16 cellular contexts compared by ENCODE assay signal in the genomic region with DNA sequence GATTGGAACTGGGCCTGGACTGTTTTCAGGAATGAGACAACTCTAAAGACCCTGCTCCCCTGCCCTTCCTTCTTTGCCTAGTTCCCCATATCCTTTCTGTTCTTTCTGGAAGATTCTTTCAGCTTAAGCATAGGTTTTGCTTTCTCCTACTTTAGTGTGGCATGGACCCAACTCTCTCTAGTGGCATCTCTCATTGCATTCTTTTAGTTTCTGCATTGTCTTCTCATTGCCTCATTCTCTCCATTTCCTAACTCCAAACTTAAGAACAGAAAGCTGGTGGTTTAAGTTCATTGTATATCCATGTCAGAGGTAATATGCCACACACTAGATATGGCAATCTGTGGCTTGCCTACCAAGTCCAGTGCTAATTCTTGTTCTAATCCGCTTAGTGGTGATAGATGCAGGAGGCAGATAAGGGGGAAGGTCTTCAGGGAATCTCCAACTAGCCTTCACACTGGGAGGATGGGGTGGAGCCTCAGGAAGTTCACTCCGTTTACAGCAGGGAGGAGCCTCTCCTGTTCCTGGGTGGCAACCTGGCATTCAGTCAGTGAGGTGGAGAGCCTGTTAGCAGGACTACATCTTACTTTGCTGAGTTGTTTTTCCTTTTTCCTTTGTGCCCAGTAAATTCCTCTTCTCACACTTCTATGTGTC.
"Had no signal": no experiment of that assay in that cellular context is flagged by ENCODE, and none has a peak within 500 bp of the region (broad histone marks: within the 10 kb centered on the region; RNA-seq: fewer than 3 reads in every experiment).

No MANE protein-coding gene starts in this region.

- H3K27ac ChIP-seq: esophagus muscularis mucosa, heart left ventricle, pancreas, sigmoid colon had no signal

- ATAC-seq: activated T-helper 17 cell treated with anti-CD3 and anti-CD28 coated beads, Interleukin-2, amount 50 U/mL, for 72 hours; heart left ventricle; left lobe of liver; naive thymus-derived CD8-positive, alpha-beta T cell; pancreas; stimulated activated naive CD8-positive, alpha-beta T cell treated with anti-CD3 and anti-CD28 coated beads, Interleukin-15, amount 100 ng/mL, for 72 hours had no signal

- H3K4me3 ChIP-seq: esophagus muscularis mucosa, heart left ventricle, pancreas, sigmoid colon, upper lobe of left lung had no signal

- H3K4me1 ChIP-seq: heart left ventricle, pancreas had no signal

- DNase-seq: activated CD4-positive, alpha-beta T cell treated with anti-CD3 and anti-CD28 coated beads for 1 hour; activated CD4-positive, alpha-beta T cell treated with anti-CD3 and anti-CD28 coated beads, Interleukin-2, amount 50 U/mL, for 4 hours; activated naive CD4-positive, alpha-beta T cell treated with Interleukin-2 at 50 U/mL for 16 hours; heart left ventricle; naive thymus-derived CD8-positive, alpha-beta T cell; pancreas; sigmoid colon; stimulated activated CD4-positive, alpha-beta T cell treated with anti-CD3 and anti-CD28 coated beads, Interleukin-1b, Interleukin-23, amount 100 ng/mL, for 48 hours; stimulated activated naive CD8-positive, alpha-beta T cell treated with anti-CD3 and anti-CD28 coated beads, Interleukin-15, amount 100 ng/mL, for 72 hours; T-helper 9 cell; upper lobe of left lung had no signal

- H3K36me3 ChIP-seq: esophagus muscularis mucosa, heart left ventricle, pancreas, sigmoid colon, upper lobe of left lung had no signal

- H3K27me3 ChIP-seq: esophagus muscularis mucosa, pancreas, sigmoid colon, upper lobe of left lung had no signal

- FAIRE-seq: astrocyte, frontal cortex, pancreas had no signal

- H3K9me3 ChIP-seq: esophagus muscularis mucosa, heart left ventricle, pancreas, sigmoid colon, upper lobe of left lung had no signal
